ENCODE assay signal across 26 cellular contexts in genomic region chr1:179589524-179589923, GRCh38. TPM values are rescaled to one million over a fixed set of nuclear protein-coding genes. Genes with fewer than 3 reads are reported as not detected.
A peak's percentile ranks its signal among the peaks of the same experiment; 100 is the strongest.
DNase-seq lines count a peak whose midpoint lies in the region; TF ChIP-seq lines count a peak whose summit lies in the region.
"Had no signal": no experiment of that assay in that cellular context is flagged by ENCODE, and none has a peak within 500 bp of the region (broad histone marks: within the 10 kb centered on the region; RNA-seq: fewer than 3 reads in every experiment).

No MANE protein-coding gene starts in this region.

- H3K79me2 ChIP-seq in neural cell (replicated peaks; ENCODE audit: insufficient read depth, low read length), result no peaks in the 10 kb centered on the region

- no peak overlapping the region for H3K4me2 ChIP-seq in neural cell (ENCODE audit: low read length)
- H3K4me2 ChIP-seq: KMS-11 had no signal

- intact Hi-C loops in Calu3 (cut with micrococcal nuclease; ENCODE audit: unreplicated experiment), result no loop called here

- no peaks in the 10 kb centered on the region for H3K4me1 ChIP-seq in CD8-positive, alpha-beta memory T cell (ENCODE audit: insufficient read depth, low read length)
- H3K4me1 ChIP-seq: Caco-2 had no signal

- H3K36me3 ChIP-seq in neural cell (ENCODE audit: insufficient read depth, low read length), result no peaks in the 10 kb centered on the region
- no peaks in the 10 kb centered on the region for H3K36me3 ChIP-seq in CD8-positive, alpha-beta memory T cell (ENCODE audit: insufficient read depth, low read length)

- BruUV-seq in Calu3 (replicated peaks; lab: Mats Ljungman, UMichigan), result no TSS peak

- H3K4me3 ChIP-seq in neural cell (ENCODE audit: low read length), result no peak overlapping the region
- H3K4me3 ChIP-seq in CD8-positive, alpha-beta memory T cell (ENCODE audit: low read length), result no peak overlapping the region

- H3K9ac ChIP-seq in neural cell (ENCODE audit: low read length), result no peak overlapping the region
- H3K9ac ChIP-seq: KMS-11 had no signal

- TF ChIP-seq RAD21 in neural cell (conservative IDR thresholded peaks at IDR 0.05), result no peak

- no peaks in the 10 kb centered on the region for H3K9me2 ChIP-seq in neural cell (ENCODE audit: insufficient read depth, low read length)

- no peaks in the 10 kb centered on the region for H3K4me1 Mint-ChIP-seq in Calu3 (ENCODE audit: low read depth, unreplicated experiment)
- no peaks in the 10 kb centered on the region for H3K4me1 Mint-ChIP-seq in CD8-positive, alpha-beta memory T cell

- peak; percentile 69 for TF ChIP-seq EP300 in neural cell (conservative IDR thresholded peaks at IDR 0.05; ENCODE audit: poor library complexity, severe bottlenecking)

- no peaks in the 10 kb centered on the region for H3F3A ChIP-seq in neural cell (ENCODE audit: insufficient read depth, low read length, poor library complexity, severe bottlenecking)

- no peaks in the 10 kb centered on the region for H4K20me1 ChIP-seq in neural cell (ENCODE audit: insufficient read depth)

- POLR2A ChIA-PET in CD8-positive, alpha-beta memory T cell (lab: Charles Lee), result no interaction called here

- H3K9me3 Mint-ChIP-seq in Calu3 (ENCODE audit: low read depth, unreplicated experiment), result no peaks in the 10 kb centered on the region
- peaks cover 0 to 4% (median 2%) of the 10 kb centered on the region in 5 donors for H3K9me3 Mint-ChIP-seq in CD8-positive, alpha-beta memory T cell

- no peaks in the 10 kb centered on the region for H3K36me3 Mint-ChIP-seq in Calu3 (ENCODE audit: insufficient read depth, unreplicated experiment)
- H3K36me3 Mint-ChIP-seq in CD8-positive, alpha-beta memory T cell, result peaks cover 0 to 3% (median 0%) of the 10 kb centered on the region in 3 donors
- H3K36me3 Mint-ChIP-seq: CD4-positive, alpha-beta memory T cell; IgD-negative memory B cell had no signal

- H3K27me3 ChIP-seq in neural cell (ENCODE audit: insufficient read depth, low read depth, low read length), result peaks cover 10% of the 10 kb centered on the region
- H3K27me3 ChIP-seq in CD8-positive, alpha-beta memory T cell (ENCODE audit: insufficient read depth, low read length, poor library complexity, severe bottlenecking), result no peaks in the 10 kb centered on the region

- no peak overlapping the region for H3K4me3 Mint-ChIP-seq in Calu3 (ENCODE audit: low read depth, unreplicated experiment)
- no peak overlapping the region for H3K4me3 Mint-ChIP-seq in CD8-positive, alpha-beta memory T cell
- H3K4me3 Mint-ChIP-seq: CD4-positive, alpha-beta memory T cell; IgD-negative memory B cell had no signal

- in situ Hi-C loops in ACHN (cut with HindIII; ENCODE audit: low pct_ligation_motif_present, low pct_unique_long_range_greater_than_20kb, low sequenced_read_pairs), result no loop called here

- peaks cover 84% of the 10 kb centered on the region for H3K27me3 Mint-ChIP-seq in Calu3 (ENCODE audit: unreplicated experiment)
- H3K27me3 Mint-ChIP-seq in CD8-positive, alpha-beta memory T cell, result peaks cover 33 to 52% of the 10 kb centered on the region in 2 donors

- no peak overlapping the region for H2AFZ ChIP-seq in neural cell (ENCODE audit: low read depth, low read length)

- CTCF ChIA-PET in Calu3 (lab: Charles Lee), result no interaction called here
- CTCF ChIA-PET in CD8-positive, alpha-beta memory T cell (lab: Charles Lee), result no interaction called here

- H3K27ac ChIP-seq in neural cell (ENCODE audit: low read length) (peak overlapping the region; percentile 63), caudate nucleus (ENCODE audit: low read depth, low read length) (no peak overlapping the region)
- no peak overlapping the region for H3K27ac ChIP-seq in CD8-positive, alpha-beta memory T cell (ENCODE audit: low read depth, low read length)
- H3K27ac ChIP-seq: HL-60, KMS-11, RWPE1 had no signal

- no peaks in the 10 kb centered on the region for H3K9me3 ChIP-seq in neural cell (ENCODE audit: low read length)
- H3K9me3 ChIP-seq in CD8-positive, alpha-beta memory T cell (ENCODE audit: low read length), result no peaks in the 10 kb centered on the region
- H3K9me3 ChIP-seq: Caco-2 had no signal

- DNase-seq in ACHN, result peak; percentile 50
- peak; percentile 51 for DNase-seq in NCI-H226
- peak; percentile 43 for DNase-seq in glomerular visceral epithelial cell (ENCODE audit: extremely low spot score)
- no peak for DNase-seq in Calu3
- DNase-seq in effector CD8-positive, alpha-beta T cell (lab: John Stamatoyannopoulos, UW), result no peak
- no peak for DNase-seq in CD8-positive, alpha-beta memory T cell
- no peak for DNase-seq in caudate nucleus (lab: John Stamatoyannopoulos, UW)
- DNase-seq: C1 segment of cervical spinal cord; Caco-2; CD4-positive, alpha-beta memory T cell; DMS79 treated with DMSO at 0.1 percent for 48 hours; H7; NCI-H1092 treated with DMSO at 0.1 percent for 48 hours; NCI-H1436 treated with DMSO at 0.1 percent for 48 hours; NCI-H187 treated with DMSO at 0.1 percent for 48 hours; NCI-H2107; NCI-H446; NCI-H524 treated with DMSO at 0.1 percent for 48 hours; NCI-H774; SHP77 had no signal

- no peak for TF ChIP-seq CTCF in neural cell (IDR thresholded peaks at IDR 0.05; ENCODE audit: poor library complexity, severe bottlenecking)
- no peak for TF ChIP-seq CTCF in Calu3 (IDR thresholded peaks at IDR 0.05; ENCODE audit: unreplicated experiment)

- H3K27ac Mint-ChIP-seq in Calu3 (ENCODE audit: unreplicated experiment), result no peak overlapping the region
- peak overlapping the region in 1 of 8 donors; percentile 32 for H3K27ac Mint-ChIP-seq in CD8-positive, alpha-beta memory T cell
- H3K27ac Mint-ChIP-seq: CD4-positive, alpha-beta memory T cell; IgD-negative memory B cell had no signal

TF ChIP-seq in neural cell, 6 proteins besides CTCF, POLR2A, EP300 and RAD21:
- no peak for TF ChIP-seq SMC3 (conservative IDR thresholded peaks at IDR 0.05; ENCODE audit: poor library complexity)
- TF ChIP-seq TAF1 (IDR thresholded peaks at IDR 0.05; ENCODE audit: low read depth), result no peak
- no peak for TF ChIP-seq EZH2 (IDR thresholded peaks at IDR 0.05; ENCODE audit: borderline replicate concordance, insufficient read depth, low read length, poor library complexity, severe bottlenecking)
- TF ChIP-seq, protein P1, sequence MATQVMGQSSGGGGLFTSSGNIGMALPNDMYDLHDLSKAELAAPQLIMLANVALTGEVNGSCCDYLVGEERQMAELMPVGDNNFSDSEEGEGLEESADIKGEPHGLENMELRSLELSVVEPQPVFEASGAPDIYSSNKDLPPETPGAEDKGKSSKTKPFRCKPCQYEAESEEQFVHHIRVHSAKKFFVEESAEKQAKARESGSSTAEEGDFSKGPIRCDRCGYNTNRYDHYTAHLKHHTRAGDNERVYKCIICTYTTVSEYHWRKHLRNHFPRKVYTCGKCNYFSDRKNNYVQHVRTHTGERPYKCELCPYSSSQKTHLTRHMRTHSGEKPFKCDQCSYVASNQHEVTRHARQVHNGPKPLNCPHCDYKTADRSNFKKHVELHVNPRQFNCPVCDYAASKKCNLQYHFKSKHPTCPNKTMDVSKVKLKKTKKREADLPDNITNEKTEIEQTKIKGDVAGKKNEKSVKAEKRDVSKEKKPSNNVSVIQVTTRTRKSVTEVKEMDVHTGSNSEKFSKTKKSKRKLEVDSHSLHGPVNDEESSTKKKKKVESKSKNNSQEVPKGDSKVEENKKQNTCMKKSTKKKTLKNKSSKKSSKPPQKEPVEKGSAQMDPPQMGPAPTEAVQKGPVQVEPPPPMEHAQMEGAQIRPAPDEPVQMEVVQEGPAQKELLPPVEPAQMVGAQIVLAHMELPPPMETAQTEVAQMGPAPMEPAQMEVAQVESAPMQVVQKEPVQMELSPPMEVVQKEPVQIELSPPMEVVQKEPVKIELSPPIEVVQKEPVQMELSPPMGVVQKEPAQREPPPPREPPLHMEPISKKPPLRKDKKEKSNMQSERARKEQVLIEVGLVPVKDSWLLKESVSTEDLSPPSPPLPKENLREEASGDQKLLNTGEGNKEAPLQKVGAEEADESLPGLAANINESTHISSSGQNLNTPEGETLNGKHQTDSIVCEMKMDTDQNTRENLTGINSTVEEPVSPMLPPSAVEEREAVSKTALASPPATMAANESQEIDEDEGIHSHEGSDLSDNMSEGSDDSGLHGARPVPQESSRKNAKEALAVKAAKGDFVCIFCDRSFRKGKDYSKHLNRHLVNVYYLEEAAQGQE (IDR thresholded peaks at IDR 0.05; ENCODE audit: borderline replicate concordance), result peak; percentile 19
- TF ChIP-seq POLR2AphosphoS5 (IDR thresholded peaks at IDR 0.05), result peak; percentile 61
- no peak for TF ChIP-seq MXI1 (conservative IDR thresholded peaks at IDR 0.05; ENCODE audit: poor library complexity, severe bottlenecking)

RNA-seq across cellular contexts. Expression of gene TDRD5, which starts 2.1 kb away (rescaled TPM):
- polyA plus RNA-seq in neural cell, result not detected in 2 replicates
- 0.23 and 0.24 TPM in 2 replicates for polyA minus RNA-seq in neural cell
- 0.17 TPM in 1 of 2 replicates, not detected in the other for total RNA-seq in Calu3 (2022)
- total RNA-seq in CD8-positive, alpha-beta memory T cell, result not detected
- polyA plus RNA-seq in CD8-positive, alpha-beta memory T cell, result not detected
- total RNA-seq: CD4-positive, alpha-beta memory T cell had no signal
- polyA plus RNA-seq: CD4-positive, alpha-beta memory T cell; IgD-negative memory B cell had no signal

RNA-seq across cellular contexts. Expression of gene NPHS2, which starts 13.8 kb away (rescaled TPM):
- not detected in 2 replicates for polyA plus RNA-seq in neural cell
- not detected in 2 replicates for polyA minus RNA-seq in neural cell
- total RNA-seq in Calu3 (2022), result not detected in 2 replicates
- not detected for total RNA-seq in CD8-positive, alpha-beta memory T cell
- polyA plus RNA-seq in CD8-positive, alpha-beta memory T cell, result not detected
- total RNA-seq: Caco-2; CD4-positive, alpha-beta memory T cell; H7; SK-MEL-5 had no signal
- polyA plus RNA-seq: CD4-positive, alpha-beta memory T cell; IgD-negative memory B cell had no signal

Comparison
In these comparisons a context has a peak if more than half of its experiments do, and no peak if none do; other contexts are left out.
1. DNase-seq: peak in ACHN (single experiment), NCI-H226 (single experiment) and glomerular visceral epithelial cell (single experiment); none in Calu3 (single experiment), effector CD8-positive, alpha-beta T cell (single experiment), CD8-positive, alpha-beta memory T cell (0 of 5) and caudate nucleus (0 of 61).